ENCODE assay signal across 1 cellular context in genomic region chr1:156126043-156126700, GRCh38.
TF ChIP-seq lines count a peak whose summit lies in the region.

No MANE protein-coding gene starts in this region.

TF ChIP-seq in HEK293, 187 proteins besides CTCF, POLR2A, EP300 and RAD21 (continued from another document and continues in another):
- TF ChIP-seq, protein P1, sequence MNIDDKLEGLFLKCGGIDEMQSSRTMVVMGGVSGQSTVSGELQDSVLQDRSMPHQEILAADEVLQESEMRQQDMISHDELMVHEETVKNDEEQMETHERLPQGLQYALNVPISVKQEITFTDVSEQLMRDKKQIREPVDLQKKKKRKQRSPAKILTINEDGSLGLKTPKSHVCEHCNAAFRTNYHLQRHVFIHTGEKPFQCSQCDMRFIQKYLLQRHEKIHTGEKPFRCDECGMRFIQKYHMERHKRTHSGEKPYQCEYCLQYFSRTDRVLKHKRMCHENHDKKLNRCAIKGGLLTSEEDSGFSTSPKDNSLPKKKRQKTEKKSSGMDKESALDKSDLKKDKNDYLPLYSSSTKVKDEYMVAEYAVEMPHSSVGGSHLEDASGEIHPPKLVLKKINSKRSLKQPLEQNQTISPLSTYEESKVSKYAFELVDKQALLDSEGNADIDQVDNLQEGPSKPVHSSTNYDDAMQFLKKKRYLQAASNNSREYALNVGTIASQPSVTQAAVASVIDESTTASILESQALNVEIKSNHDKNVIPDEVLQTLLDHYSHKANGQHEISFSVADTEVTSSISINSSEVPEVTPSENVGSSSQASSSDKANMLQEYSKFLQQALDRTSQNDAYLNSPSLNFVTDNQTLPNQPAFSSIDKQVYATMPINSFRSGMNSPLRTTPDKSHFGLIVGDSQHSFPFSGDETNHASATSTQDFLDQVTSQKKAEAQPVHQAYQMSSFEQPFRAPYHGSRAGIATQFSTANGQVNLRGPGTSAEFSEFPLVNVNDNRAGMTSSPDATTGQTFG (tag by site-specific recombination; IDR thresholded peaks at IDR 0.05; ENCODE audit: borderline replicate concordance), result no peak
- no peak for TF ChIP-seq ZNF23 (tag by site-specific recombination; IDR thresholded peaks at IDR 0.05; ENCODE audit: borderline replicate concordance)
- no peak for TF ChIP-seq MYNN (tag by site-specific recombination; IDR thresholded peaks at IDR 0.05; ENCODE audit: borderline replicate concordance)
- TF ChIP-seq, protein P2, sequence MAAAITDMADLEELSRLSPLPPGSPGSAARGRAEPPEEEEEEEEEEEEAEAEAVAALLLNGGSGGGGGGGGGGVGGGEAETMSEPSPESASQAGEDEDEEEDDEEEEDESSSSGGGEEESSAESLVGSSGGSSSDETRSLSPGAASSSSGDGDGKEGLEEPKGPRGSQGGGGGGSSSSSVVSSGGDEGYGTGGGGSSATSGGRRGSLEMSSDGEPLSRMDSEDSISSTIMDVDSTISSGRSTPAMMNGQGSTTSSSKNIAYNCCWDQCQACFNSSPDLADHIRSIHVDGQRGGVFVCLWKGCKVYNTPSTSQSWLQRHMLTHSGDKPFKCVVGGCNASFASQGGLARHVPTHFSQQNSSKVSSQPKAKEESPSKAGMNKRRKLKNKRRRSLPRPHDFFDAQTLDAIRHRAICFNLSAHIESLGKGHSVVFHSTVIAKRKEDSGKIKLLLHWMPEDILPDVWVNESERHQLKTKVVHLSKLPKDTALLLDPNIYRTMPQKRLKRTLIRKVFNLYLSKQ (tag by site-specific recombination; IDR thresholded peaks at IDR 0.05; ENCODE audit: borderline replicate concordance), result no peak
- TF ChIP-seq ZNF426 (tag by site-specific recombination; IDR thresholded peaks at IDR 0.05), result no peak
- no peak for TF ChIP-seq EGR2 (tag by site-specific recombination; IDR thresholded peaks at IDR 0.05; ENCODE audit: low read depth)
- TF ChIP-seq WT1 (tag by site-specific recombination; IDR thresholded peaks at IDR 0.05), result peak; percentile 69
- no peak for TF ChIP-seq BCL11B (tag by site-specific recombination; IDR thresholded peaks at IDR 0.05; ENCODE audit: low read depth)
- TF ChIP-seq ZNF473 (tag by site-specific recombination; IDR thresholded peaks at IDR 0.05), result no peak
- no peak for TF ChIP-seq ZFP69B (tag by site-specific recombination; IDR thresholded peaks at IDR 0.05)
- TF ChIP-seq ZNF488 (tag by site-specific recombination; IDR thresholded peaks at IDR 0.05), result no peak
- no peak for TF ChIP-seq GLI2 (tag by site-specific recombination; IDR thresholded peaks at IDR 0.05; ENCODE audit: borderline replicate concordance, low read depth)
- TF ChIP-seq, protein P3, sequence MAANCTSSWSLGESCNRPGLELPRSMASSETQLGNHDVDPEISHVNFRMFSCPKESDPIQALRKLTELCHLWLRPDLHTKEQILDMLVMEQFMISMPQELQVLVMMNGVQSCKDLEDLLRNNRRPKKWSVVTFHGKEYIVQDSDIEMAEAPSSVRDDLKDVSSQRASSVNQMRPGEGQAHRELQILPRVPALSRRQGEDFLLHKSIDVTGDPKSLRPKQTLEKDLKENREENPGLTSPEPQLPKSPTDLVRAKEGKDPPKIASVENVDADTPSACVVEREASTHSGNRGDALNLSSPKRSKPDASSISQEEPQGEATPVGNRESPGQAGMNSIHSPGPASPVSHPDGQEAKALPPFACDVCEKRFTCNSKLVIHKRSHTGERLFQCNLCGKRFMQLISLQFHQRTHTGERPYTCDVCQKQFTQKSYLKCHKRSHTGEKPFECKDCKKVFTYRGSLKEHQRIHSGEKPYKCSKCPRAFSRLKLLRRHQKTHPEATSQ (tag by site-specific recombination; IDR thresholded peaks at IDR 0.05), result no peak
- no peak for TF ChIP-seq YY1 (tag by site-specific recombination; IDR thresholded peaks at IDR 0.05)
- TF ChIP-seq, protein P4, sequence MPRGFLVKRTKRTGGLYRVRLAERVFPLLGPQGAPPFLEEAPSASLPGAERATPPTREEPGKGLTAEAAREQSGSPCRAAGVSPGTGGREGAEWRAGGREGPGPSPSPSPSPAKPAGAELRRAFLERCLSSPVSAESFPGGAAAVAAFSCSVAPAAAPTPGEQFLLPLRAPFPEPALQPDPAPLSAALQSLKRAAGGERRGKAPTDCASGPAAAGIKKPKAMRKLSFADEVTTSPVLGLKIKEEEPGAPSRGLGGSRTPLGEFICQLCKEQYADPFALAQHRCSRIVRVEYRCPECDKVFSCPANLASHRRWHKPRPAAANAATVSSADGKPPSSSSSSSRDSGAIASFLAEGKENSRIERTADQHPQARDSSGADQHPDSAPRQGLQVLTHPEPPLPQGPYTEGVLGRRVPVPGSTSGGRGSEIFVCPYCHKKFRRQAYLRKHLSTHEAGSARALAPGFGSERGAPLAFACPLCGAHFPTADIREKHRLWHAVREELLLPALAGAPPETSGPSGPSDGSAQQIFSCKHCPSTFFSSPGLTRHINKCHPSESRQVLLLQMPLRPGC (tag by site-specific recombination; IDR thresholded peaks at IDR 0.05), result no peak
- no peak for TF ChIP-seq ZNF571 (tag by site-specific recombination; IDR thresholded peaks at IDR 0.05)
- no peak for TF ChIP-seq ZNF114 (tag by site-specific recombination; IDR thresholded peaks at IDR 0.05)
- TF ChIP-seq ZNF513 (tag by site-specific recombination; IDR thresholded peaks at IDR 0.05), result no peak
- TF ChIP-seq ZNF768 (tag by site-specific recombination; IDR thresholded peaks at IDR 0.05), result no peak
- no peak for TF ChIP-seq ZNF16 (tag by site-specific recombination; IDR thresholded peaks at IDR 0.05; ENCODE audit: low read depth)
- no peak for TF ChIP-seq ZNF223 (tag by site-specific recombination; IDR thresholded peaks at IDR 0.05)
- TF ChIP-seq, protein P5, sequence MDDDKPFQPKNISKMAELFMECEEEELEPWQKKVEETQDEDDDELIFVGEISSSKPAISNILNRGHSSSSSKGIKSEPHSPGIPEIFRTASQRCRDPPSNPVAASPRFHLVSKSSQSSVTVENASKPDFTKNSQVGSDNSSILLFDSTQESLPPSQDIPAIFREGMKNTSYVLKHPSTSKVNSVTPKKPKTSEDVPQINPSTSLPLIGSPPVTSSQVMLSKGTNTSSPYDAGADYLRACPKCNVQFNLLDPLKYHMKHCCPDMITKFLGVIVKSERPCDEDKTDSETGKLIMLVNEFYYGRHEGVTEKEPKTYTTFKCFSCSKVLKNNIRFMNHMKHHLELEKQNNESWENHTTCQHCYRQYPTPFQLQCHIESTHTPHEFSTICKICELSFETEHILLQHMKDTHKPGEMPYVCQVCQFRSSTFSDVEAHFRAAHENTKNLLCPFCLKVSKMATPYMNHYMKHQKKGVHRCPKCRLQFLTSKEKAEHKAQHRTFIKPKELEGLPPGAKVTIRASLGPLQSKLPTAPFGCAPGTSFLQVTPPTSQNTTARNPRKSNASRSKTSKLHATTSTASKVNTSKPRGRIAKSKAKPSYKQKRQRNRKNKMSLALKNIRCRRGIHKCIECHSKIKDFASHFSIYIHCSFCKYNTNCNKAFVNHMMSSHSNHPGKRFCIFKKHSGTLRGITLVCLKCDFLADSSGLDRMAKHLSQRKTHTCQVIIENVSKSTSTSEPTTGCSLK (tag by site-specific recombination; IDR thresholded peaks at IDR 0.05), result no peak
- TF ChIP-seq KLF8 (tag by site-specific recombination; IDR thresholded peaks at IDR 0.05), result peak; percentile 35
- no peak for TF ChIP-seq ZNF501 (tag by site-specific recombination; IDR thresholded peaks at IDR 0.05)
- TF ChIP-seq GLI4 (tag by site-specific recombination; IDR thresholded peaks at IDR 0.05), result no peak
- no peak for TF ChIP-seq ZNF221 (tag by site-specific recombination; IDR thresholded peaks at IDR 0.05; ENCODE audit: borderline replicate concordance)
- TF ChIP-seq, protein P6, sequence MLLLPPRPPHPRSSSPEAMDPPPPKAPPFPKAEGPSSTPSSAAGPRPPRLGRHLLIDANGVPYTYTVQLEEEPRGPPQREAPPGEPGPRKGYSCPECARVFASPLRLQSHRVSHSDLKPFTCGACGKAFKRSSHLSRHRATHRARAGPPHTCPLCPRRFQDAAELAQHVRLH (tag by site-specific recombination; IDR thresholded peaks at IDR 0.05), result no peak
- no peak for TF ChIP-seq ZNF169 (tag by site-specific recombination; IDR thresholded peaks at IDR 0.05)
- TF ChIP-seq, protein P7, sequence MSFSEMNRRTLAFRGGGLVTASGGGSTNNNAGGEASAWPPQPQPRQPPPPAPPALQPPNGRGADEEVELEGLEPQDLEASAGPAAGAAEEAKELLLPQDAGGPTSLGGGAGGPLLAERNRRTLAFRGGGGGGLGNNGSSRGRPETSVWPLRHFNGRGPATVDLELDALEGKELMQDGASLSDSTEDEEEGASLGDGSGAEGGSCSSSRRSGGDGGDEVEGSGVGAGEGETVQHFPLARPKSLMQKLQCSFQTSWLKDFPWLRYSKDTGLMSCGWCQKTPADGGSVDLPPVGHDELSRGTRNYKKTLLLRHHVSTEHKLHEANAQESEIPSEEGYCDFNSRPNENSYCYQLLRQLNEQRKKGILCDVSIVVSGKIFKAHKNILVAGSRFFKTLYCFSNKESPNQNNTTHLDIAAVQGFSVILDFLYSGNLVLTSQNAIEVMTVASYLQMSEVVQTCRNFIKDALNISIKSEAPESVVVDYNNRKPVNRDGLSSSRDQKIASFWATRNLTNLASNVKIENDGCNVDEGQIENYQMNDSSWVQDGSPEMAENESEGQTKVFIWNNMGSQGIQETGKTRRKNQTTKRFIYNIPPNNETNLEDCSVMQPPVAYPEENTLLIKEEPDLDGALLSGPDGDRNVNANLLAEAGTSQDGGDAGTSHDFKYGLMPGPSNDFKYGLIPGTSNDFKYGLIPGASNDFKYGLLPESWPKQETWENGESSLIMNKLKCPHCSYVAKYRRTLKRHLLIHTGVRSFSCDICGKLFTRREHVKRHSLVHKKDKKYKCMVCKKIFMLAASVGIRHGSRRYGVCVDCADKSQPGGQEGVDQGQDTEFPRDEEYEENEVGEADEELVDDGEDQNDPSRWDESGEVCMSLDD (tag by site-specific recombination; IDR thresholded peaks at IDR 0.05), result no peak
- TF ChIP-seq, protein P8, sequence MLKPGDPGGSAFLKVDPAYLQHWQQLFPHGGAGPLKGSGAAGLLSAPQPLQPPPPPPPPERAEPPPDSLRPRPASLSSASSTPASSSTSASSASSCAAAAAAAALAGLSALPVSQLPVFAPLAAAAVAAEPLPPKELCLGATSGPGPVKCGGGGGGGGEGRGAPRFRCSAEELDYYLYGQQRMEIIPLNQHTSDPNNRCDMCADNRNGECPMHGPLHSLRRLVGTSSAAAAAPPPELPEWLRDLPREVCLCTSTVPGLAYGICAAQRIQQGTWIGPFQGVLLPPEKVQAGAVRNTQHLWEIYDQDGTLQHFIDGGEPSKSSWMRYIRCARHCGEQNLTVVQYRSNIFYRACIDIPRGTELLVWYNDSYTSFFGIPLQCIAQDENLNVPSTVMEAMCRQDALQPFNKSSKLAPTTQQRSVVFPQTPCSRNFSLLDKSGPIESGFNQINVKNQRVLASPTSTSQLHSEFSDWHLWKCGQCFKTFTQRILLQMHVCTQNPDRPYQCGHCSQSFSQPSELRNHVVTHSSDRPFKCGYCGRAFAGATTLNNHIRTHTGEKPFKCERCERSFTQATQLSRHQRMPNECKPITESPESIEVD (tag by site-specific recombination; IDR thresholded peaks at IDR 0.05), result no peak
- no peak for TF ChIP-seq KLF10 (tag by site-specific recombination; IDR thresholded peaks at IDR 0.05)
- TF ChIP-seq SETDB1 (IDR thresholded peaks at IDR 0.05; ENCODE audit: insufficient read length, low read length), result no peak
- TF ChIP-seq ZNF2 (tag by site-specific recombination; IDR thresholded peaks at IDR 0.05), result no peak
- TF ChIP-seq ZBTB11 (tag by site-specific recombination; conservative IDR thresholded peaks at IDR 0.05; ENCODE audit: low read depth), result peak; percentile 80
- TF ChIP-seq ZSCAN18 (tag by site-specific recombination; IDR thresholded peaks at IDR 0.05), result no peak
- TF ChIP-seq ZSCAN30 (tag by site-specific recombination; IDR thresholded peaks at IDR 0.05), result no peak
- 0 out of 2 replicates have a peak, but pooled peaks have one; percentile 8 for TF ChIP-seq ZBTB21 (tag by site-specific recombination; IDR thresholded peaks at IDR 0.05)
